In genomic region chr11:94217705-94218104, GRCh38 we compare ENCODE assay signal across 23 cellular contexts.
"Had no signal": no experiment of that assay in that cellular context is flagged by ENCODE, and none has a peak within 500 bp of the region (broad histone marks: within the 10 kb centered on the region; RNA-seq: fewer than 3 reads in every experiment).

No MANE protein-coding gene starts in this region.

- H3K4me2 ChIP-seq: hepatocyte, neural progenitor cell, smooth muscle cell had no signal

- H2AFZ ChIP-seq: hepatocyte, neural progenitor cell, parathyroid adenoma had no signal

- H3K27me3 ChIP-seq: esophagus muscularis mucosa, gastroesophageal sphincter, heart left ventricle, hepatocyte, left lung, neural progenitor cell, right lobe of liver, stomach, transverse colon, upper lobe of right lung, uterus had no signal

- H3K36me3 ChIP-seq: esophagus muscularis mucosa, gastroesophageal sphincter, heart left ventricle, left lung, neural progenitor cell, right lobe of liver, stomach, transverse colon, upper lobe of right lung, uterus had no signal

- H3K27ac ChIP-seq: esophagus muscularis mucosa, foreskin keratinocyte, gastroesophageal sphincter, heart left ventricle, hepatocyte, left lung, neural progenitor cell, parathyroid adenoma, right lobe of liver, stomach, transverse colon, upper lobe of right lung, uterus had no signal

- H3K79me2 ChIP-seq: hepatocyte, parathyroid adenoma had no signal

- H3K9me3 ChIP-seq: right lobe of liver had no signal

- H3K4me1 ChIP-seq: esophagus muscularis mucosa, foreskin keratinocyte, gastroesophageal sphincter, heart left ventricle, left lung, neural progenitor cell, parathyroid adenoma, right lobe of liver, stomach, transverse colon, upper lobe of right lung, uterus had no signal

- DNase-seq: effector memory CD4-positive, alpha-beta T cell; foreskin keratinocyte; heart left ventricle; left cardiac atrium; left lung; mesendoderm; midbrain; naive thymus-derived CD4-positive, alpha-beta T cell; right lobe of liver; stimulated activated CD4-positive, alpha-beta T cell treated with anti-CD3 and anti-CD28 coated beads, Interleukin-12 subunit alpha, Interleukin-12 subunit beta, amount 100 ng/mL, for 4 hours; stimulated activated CD4-positive, alpha-beta T cell treated with anti-CD3 and anti-CD28 coated beads, Interleukin-1b, Interleukin-23, amount 100 ng/mL, for 48 hours; stimulated activated CD4-positive, alpha-beta T cell treated with anti-CD3 and anti-CD28 coated beads, Interleukin-4, amount 100 ng/mL, for 24 hours; stimulated activated naive CD4-positive, alpha-beta T cell treated with Interleukin-2 at 50 U/mL for 16 hours; stomach; transverse colon; upper lobe of right lung; uterus had no signal

- H3K4me3 ChIP-seq: esophagus muscularis mucosa, gastroesophageal sphincter, heart left ventricle, hepatocyte, left lung, neural progenitor cell, right lobe of liver, smooth muscle cell, stomach, transverse colon, upper lobe of right lung, uterus had no signal

- H3K9ac ChIP-seq: neural progenitor cell, parathyroid adenoma had no signal
